ENCODE assay signal across 9 cellular contexts in genomic region chr7:117673367-117673766, GRCh38.
DNase-seq lines count a peak whose midpoint lies in the region; ATAC-seq, FAIRE-seq and TF ChIP-seq lines count a peak whose summit lies in the region.
"Had no signal": no experiment of that assay in that cellular context is flagged by ENCODE, and none has a peak within 500 bp of the region (broad histone marks: within the 10 kb centered on the region; RNA-seq: fewer than 3 reads in every experiment).

No MANE protein-coding gene starts in this region.

- no peaks in the 10 kb centered on the region for H3K79me1 ChIP-seq in mesenchymal stem cell (replicated peaks; ENCODE audit: low read length, poor library complexity, severe bottlenecking)

- no peaks in the 10 kb centered on the region for H4K20me1 ChIP-seq in HepG2 (ENCODE audit: insufficient read depth, low read length)

- in situ Hi-C loops in HepG2 (cut with HindIII; ENCODE audit: extremely low pct_ligation_motif_present, low pct_unique_long_range_greater_than_20kb), result no loop called here

- no peak overlapping the region for H3K27ac ChIP-seq in right lobe of liver
- H3K27ac ChIP-seq in HepG2 (ENCODE audit: extremely low read length, insufficient read depth, low read length), result no peak overlapping the region
- H3K27ac ChIP-seq in epithelial cell of prostate, result peak overlapping the region; percentile 38
- H3K27ac ChIP-seq in mesenchymal stem cell (ENCODE audit: low read length, poor library complexity, severe bottlenecking), result no peak overlapping the region

- H3K4ac ChIP-seq in mesenchymal stem cell (ENCODE audit: low read depth in 1 of 2, low read length in 2 of 2), result peak overlapping the region in 1 of 2 experiments; percentile 89

- WGBS in right lobe of liver (ENCODE audit: insufficient coverage, low coverage, low lambda C conversion rate, missing lambda C conversion rate), result 74% methylated on average over 12 of the region's 14 CpGs
- 39% methylated on average over 14 of the region's 14 CpGs for WGBS in HepG2 (ENCODE audit: low lambda C conversion rate)
- 38% methylated on average over 14 of the region's 14 CpGs for WGBS in mesenchymal stem cell

- H3K4me3 Mint-ChIP-seq in activated T-helper 2 cell treated with anti-CD3 and anti-CD28 coated beads, Interferon-gamma antibody, Interleukin-2, Interleukin-4, amounts not matched to agents 10 μg/mL and 5 μg/mL and 100 μg/mL, durations not matched to agents 14 hours and 24 hours and 36 hours (ENCODE audit: low read depth), result no peak overlapping the region
- no peak overlapping the region for H3K4me3 Mint-ChIP-seq in activated T-helper 17 cell treated with anti-CD3 and anti-CD28 coated beads, Interleukin-2, amount 50 U/mL, for 72 hours

- no peak overlapping the region for H2BK5ac ChIP-seq in mesenchymal stem cell (ENCODE audit: low read depth, low read length, poor library complexity, severe bottlenecking)

- peak overlapping the region; percentile 50 for H2BK120ac ChIP-seq in mesenchymal stem cell (ENCODE audit: low read depth, low read length)

- H3K9me3 Mint-ChIP-seq in activated T-helper 2 cell treated with anti-CD3 and anti-CD28 coated beads, Interferon-gamma antibody, Interleukin-2, Interleukin-4, amounts not matched to agents 10 μg/mL and 5 μg/mL and 100 μg/mL, durations not matched to agents 14 hours and 24 hours and 36 hours, result no peaks in the 10 kb centered on the region
- no peaks in the 10 kb centered on the region for H3K9me3 Mint-ChIP-seq in activated T-helper 17 cell treated with anti-CD3 and anti-CD28 coated beads, Interleukin-2, amount 50 U/mL, for 72 hours

- peaks cover 2% of the 10 kb centered on the region for H3K27me3 Mint-ChIP-seq in activated T-helper 2 cell treated with anti-CD3 and anti-CD28 coated beads, Interferon-gamma antibody, Interleukin-2, Interleukin-4, amounts not matched to agents 10 μg/mL and 5 μg/mL and 100 μg/mL, durations not matched to agents 14 hours and 24 hours and 36 hours (ENCODE audit: low read depth)
- peaks cover 8% of the 10 kb centered on the region for H3K27me3 Mint-ChIP-seq in activated T-helper 17 cell treated with anti-CD3 and anti-CD28 coated beads, Interleukin-2, amount 50 U/mL, for 72 hours

- peak overlapping the region; percentile 1 for H4K91ac ChIP-seq in mesenchymal stem cell (ENCODE audit: low read length)

- H2BK15ac ChIP-seq in mesenchymal stem cell (ENCODE audit: low read depth, poor library complexity, severe bottlenecking), result no peak overlapping the region

- H3K4me2 ChIP-seq in HepG2 (ENCODE audit: low read depth, low read length) (no peak overlapping the region), mesenchymal stem cell (ENCODE audit: low read length, poor library complexity, severe bottlenecking) (no peak overlapping the region)

- peak overlapping the region; percentile 78 for H4K8ac ChIP-seq in mesenchymal stem cell (ENCODE audit: low read length)

- H3K4me3 ChIP-seq in right lobe of liver (no peak overlapping the region), HepG2 (replicated peaks in 1 of 3; ENCODE audit: insufficient read depth in 1 of 3, low read depth in 2 of 3, low read length in 3 of 3) (no peak overlapping the region), mesenchymal stem cell (ENCODE audit: insufficient read depth in 1 of 2, low read depth in 1 of 2, low read length in 2 of 2) (no peak overlapping the region)

- no peak overlapping the region for H3K23ac ChIP-seq in mesenchymal stem cell (ENCODE audit: low read length in 2 of 2)

- no peak for FAIRE-seq in HepG2 (lab: Jason Lieb, UNC)
- no peak for FAIRE-seq in D721Med (lab: Jason Lieb, UNC)

- H3K27ac Mint-ChIP-seq in activated T-helper 2 cell treated with anti-CD3 and anti-CD28 coated beads, Interferon-gamma antibody, Interleukin-2, Interleukin-4, amounts not matched to agents 10 μg/mL and 5 μg/mL and 100 μg/mL, durations not matched to agents 14 hours and 24 hours and 36 hours, result no peak overlapping the region
- H3K27ac Mint-ChIP-seq in activated T-helper 17 cell treated with anti-CD3 and anti-CD28 coated beads, Interleukin-2, amount 50 U/mL, for 72 hours, result no peak overlapping the region

- no peaks in the 10 kb centered on the region for H3K79me2 ChIP-seq in HepG2 (ENCODE audit: insufficient read depth, low read length)

- intact Hi-C loops in right lobe of liver (cut with DNase I) (no loop called here), HepG2 (cut with micrococcal nuclease; ENCODE audit: unreplicated experiment) (no loop called here)
- intact Hi-C loops in activated T-helper 2 cell treated with anti-CD3 and anti-CD28 coated beads, Interferon-gamma antibody, Interleukin-2, Interleukin-4, amounts not matched to agents 10 μg/mL and 5 μg/mL and 100 μg/mL, durations not matched to agents 14 hours and 24 hours and 36 hours (cut with micrococcal nuclease), result no loop called here

- no peak for TF ChIP-seq RAD21 in HepG2 (CRISPR knock-in tag; IDR thresholded peaks at IDR 0.05)

- H3K4me1 Mint-ChIP-seq in activated T-helper 2 cell treated with anti-CD3 and anti-CD28 coated beads, Interferon-gamma antibody, Interleukin-2, Interleukin-4, amounts not matched to agents 10 μg/mL and 5 μg/mL and 100 μg/mL, durations not matched to agents 14 hours and 24 hours and 36 hours (ENCODE audit: low read depth), result no peaks in the 10 kb centered on the region
- H3K4me1 Mint-ChIP-seq in activated T-helper 17 cell treated with anti-CD3 and anti-CD28 coated beads, Interleukin-2, amount 50 U/mL, for 72 hours, result no peaks in the 10 kb centered on the region

- H3K9ac ChIP-seq in HepG2 (ENCODE audit: insufficient read depth, low read depth, low read length) (no peak overlapping the region), mesenchymal stem cell (ENCODE audit: low read length) (no peak overlapping the region)

- TF ChIP-seq CTCF in right lobe of liver (IDR thresholded peaks at IDR 0.05) (no peak), HepG2 (CRISPR knock-in tag; IDR thresholded peaks at IDR 0.05) (no peak), D721Med (IDR thresholded peaks at IDR 0.05; ENCODE audit: insufficient read depth, missing control alignments) (no peak)

- peak in 2 of 3 donors; percentile 38 to 52 for DNase-seq in right lobe of liver
- no peak for DNase-seq in HepG2 (ENCODE audit: low spot score)
- DNase-seq in epithelial cell of prostate (ENCODE audit: low read depth, low spot score), result no peak
- DNase-seq in mesenchymal stem cell, result peak; percentile 30
- no peak for DNase-seq in activated T-helper 2 cell treated with anti-CD3 and anti-CD28 coated beads, Interferon-gamma antibody, Interleukin-2, Interleukin-4, amounts not matched to agents 10 μg/mL and 5 μg/mL and 100 μg/mL, durations not matched to agents 14 hours and 24 hours and 36 hours (ENCODE audit: low spot score)
- DNase-seq in RKO (ENCODE audit: low spot score), result no peak
- no peak for DNase-seq in D721Med (ENCODE audit: insufficient read length, low spot score)
- DNase-seq: NCI-H1436 had no signal

- peak overlapping the region; percentile 59 for H2AK5ac ChIP-seq in mesenchymal stem cell (ENCODE audit: low read length, severe bottlenecking)

- ATAC-seq in right lobe of liver (peak in 3 of 4 donors; percentile 30 to 74 (median 69)), HepG2 (no peak)
- no peak for ATAC-seq in activated T-helper 17 cell treated with anti-CD3 and anti-CD28 coated beads, Interleukin-2, amount 50 U/mL, for 72 hours (replicated peaks)

- CTCF ChIA-PET in HepG2 (lab: Yijun Ruan, JAX; ENCODE audit: low intra/inter-chr PET ratio, low total read pairs), result no interaction called here

- H2AFZ ChIP-seq in HepG2 (ENCODE audit: low read length) (no peak overlapping the region), mesenchymal stem cell (ENCODE audit: low read depth, low read length) (peak overlapping the region; percentile 97)

- H2BK12ac ChIP-seq in mesenchymal stem cell (ENCODE audit: low read length in 2 of 2), result peak overlapping the region; percentile 86 to 99

- H3K36me3 Mint-ChIP-seq in activated T-helper 2 cell treated with anti-CD3 and anti-CD28 coated beads, Interferon-gamma antibody, Interleukin-2, Interleukin-4, amounts not matched to agents 10 μg/mL and 5 μg/mL and 100 μg/mL, durations not matched to agents 14 hours and 24 hours and 36 hours (ENCODE audit: low read depth), result no peaks in the 10 kb centered on the region
- H3K36me3 Mint-ChIP-seq in activated T-helper 17 cell treated with anti-CD3 and anti-CD28 coated beads, Interleukin-2, amount 50 U/mL, for 72 hours (ENCODE audit: low read depth), result no peaks in the 10 kb centered on the region

- no peak for TF ChIP-seq POLR2A in right lobe of liver (IDR thresholded peaks at IDR 0.05)
- TF ChIP-seq POLR2A in HepG2 (IDR thresholded peaks at IDR 0.05; ENCODE audit: insufficient read depth in 1 of 2, low read depth in 2 of 2, low read length in 2 of 2), result no peak

- POLR2A ChIA-PET in HepG2 (lab: Yijun Ruan, JAX), result no interaction called here

- H3K9me3 ChIP-seq in right lobe of liver (no peaks in the 10 kb centered on the region), HepG2 (ENCODE audit: low read length) (no peaks in the 10 kb centered on the region), mesenchymal stem cell (ENCODE audit: control insufficient read depth, low read length) (no peaks in the 10 kb centered on the region)

- H3K36me3 ChIP-seq in right lobe of liver (no peaks in the 10 kb centered on the region), HepG2 (replicated peaks in 1 of 2; ENCODE audit: control insufficient read depth in 1 of 2, insufficient read depth in 2 of 2, low read length in 2 of 2) (no peaks in the 10 kb centered on the region), mesenchymal stem cell (ENCODE audit: control insufficient read depth in 1 of 2, insufficient read depth in 2 of 2, low read depth in 1 of 2, low read length in 2 of 2) (no peaks in the 10 kb centered on the region)

- H3K18ac ChIP-seq in mesenchymal stem cell (ENCODE audit: low read depth in 1 of 2, low read length in 2 of 2), result peak overlapping the region; percentile 72 to 94

- H3K27me3 ChIP-seq in right lobe of liver (no peaks in the 10 kb centered on the region), HepG2 (ENCODE audit: control insufficient read depth in 1 of 2, insufficient read depth in 2 of 2, low read length in 2 of 2) (peaks cover 0 to 6% of the 10 kb centered on the region in 2 experiments; a peak in 1 of 5 replicates), mesenchymal stem cell (ENCODE audit: control insufficient read depth in 1 of 2, insufficient read depth in 1 of 2, low read length in 2 of 2) (peaks cover 4 to 7% of the 10 kb centered on the region in 2 experiments)

- BruUV-seq in HepG2 (replicated peaks; lab: Mats Ljungman, UMichigan), result no TSS peak

- TF ChIP-seq EP300 in HepG2 (IDR thresholded peaks at IDR 0.05; ENCODE audit: low read depth in 2 of 2, low read length in 2 of 2) (no peak), HepG2 (CRISPR knock-in tag; IDR thresholded peaks at IDR 0.05; ENCODE audit: borderline replicate concordance) (no peak)

- peaks cover 0 to 7% (median 0%) of the 10 kb centered on the region in 4 donors for H3K4me1 ChIP-seq in right lobe of liver
- H3K4me1 ChIP-seq in HepG2 (ENCODE audit: insufficient read depth, low read length), result no peaks in the 10 kb centered on the region
- H3K4me1 ChIP-seq in mesenchymal stem cell (ENCODE audit: control insufficient read depth, insufficient read depth, low read depth, low read length), result peaks cover 2% of the 10 kb centered on the region

- peak overlapping the region in 1 of 2 experiments; percentile 91 for H3K14ac ChIP-seq in mesenchymal stem cell (ENCODE audit: low read length in 2 of 2)

Comparison
In these comparisons a context has a peak if more than half of its experiments do, and no peak if none do; other contexts are left out.
1. ATAC-seq: peak in right lobe of liver (3 of 4); none in HepG2 (single experiment) and activated T-helper 17 cell treated with anti-CD3 and anti-CD28 coated beads, Interleukin-2, amount 50 U/mL, for 72 hours (single experiment).
2. DNase-seq: peak in right lobe of liver (2 of 3) and mesenchymal stem cell (single experiment); none in HepG2 (single experiment), epithelial cell of prostate (single experiment), activated T-helper 2 cell treated with anti-CD3 and anti-CD28 coated beads, Interferon-gamma antibody, Interleukin-2, Interleukin-4, amounts not matched to agents 10 μg/mL and 5 μg/mL and 100 μg/mL, durations not matched to agents 14 hours and 24 hours and 36 hours (single experiment), RKO (single experiment) and D721Med (single experiment).